8 cellular contexts compared by ENCODE assay signal in the genomic region with DNA sequence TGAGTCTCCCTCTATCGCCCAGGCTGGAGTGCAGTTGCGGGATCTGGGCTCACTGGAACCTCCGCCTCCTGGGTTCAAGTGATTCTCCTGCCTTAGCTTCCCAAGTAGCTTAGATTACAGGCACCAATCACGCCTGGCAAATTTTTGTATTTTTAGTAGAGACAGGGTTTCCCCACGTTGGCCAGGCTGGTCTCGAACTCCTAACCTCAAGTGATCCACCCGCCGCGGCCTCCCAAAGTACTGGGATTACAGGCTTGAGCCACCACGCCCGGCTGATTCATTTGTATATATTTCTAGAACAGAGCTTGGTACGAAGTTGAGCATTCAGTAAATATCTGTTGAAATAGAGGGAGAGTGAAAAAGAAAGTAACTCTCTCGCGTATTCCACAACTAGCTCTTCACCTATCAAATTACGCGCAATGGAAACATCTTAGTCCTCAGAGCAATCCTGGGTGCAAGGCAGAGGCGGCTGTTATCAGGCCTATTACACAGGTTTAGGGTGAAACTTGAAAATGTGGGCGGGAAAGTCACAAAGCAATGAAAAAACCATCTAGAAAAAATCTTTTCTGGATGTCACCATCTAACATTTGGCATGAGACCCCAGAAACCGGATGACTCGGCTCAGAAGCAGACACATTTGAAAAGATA. TPM values are rescaled to one million over a fixed set of nuclear protein-coding genes. Genes with fewer than 3 reads are reported as not detected.
DNase-seq lines count a peak whose midpoint lies in the region; ATAC-seq and TF ChIP-seq lines count a peak whose summit lies in the region.

No MANE protein-coding gene starts in this region.

- no peak for ATAC-seq in Right ventricle myocardium inferior
- ATAC-seq in left ventricle myocardium superior: no peak
- ATAC-seq in left colon: peak; percentile 27

- TF ChIP-seq CTCF in astrocyte of the spinal cord (IDR thresholded peaks at IDR 0.05; ENCODE audit: low read depth, low read length): no peak

- peak; percentile 78 for DNase-seq in Right ventricle myocardium inferior (ENCODE audit: missing footprints)
- no peak for DNase-seq in left ventricle myocardium superior
- DNase-seq in T follicular helper cell (ENCODE audit: low read depth): peak; percentile 25
- no peak for DNase-seq in astrocyte of the spinal cord (ENCODE audit: low read depth, low spot score)
- peak; percentile 49 to 59 for DNase-seq in left colon
- peak; percentile 46 to 59 (median 48) for DNase-seq in stimulated activated CD4-positive, alpha-beta T cell treated with anti-CD3 and anti-CD28 coated beads, TNF-alpha, amount 100 ng/mL, for 48 hours (ENCODE audit: low read depth in 3 of 3)
- DNase-seq in inferior parietal cortex (ENCODE audit: extremely low spot score): no peak
- no peak for DNase-seq in dermis blood vessel endothelial cell

- peak overlapping the region; percentile 69 for H3K4me3 ChIP-seq in astrocyte of the spinal cord (ENCODE audit: low read depth, low read length)

- intact Hi-C loops in Right ventricle myocardium inferior (cut with DNase I) (no loop called here), left ventricle myocardium superior (cut with micrococcal nuclease) (no loop called here), left colon (cut with DNase I, micrococcal nuclease) (no loop called here)

- in situ Hi-C loops in astrocyte of the spinal cord (cut with HindIII; ENCODE audit: low sequenced_read_pairs): no loop called here

RNA-seq across cellular contexts. Expression of gene GHITM, which starts 0.7 kb away (rescaled TPM):
- total RNA-seq in Right ventricle myocardium inferior: 383 TPM
- 425 TPM for total RNA-seq in left ventricle myocardium superior
- 100 to 1,000 TPM; 318 to 361 TPM for total RNA-seq in left colon
- total RNA-seq in dermis blood vessel endothelial cell: 192 and 193 TPM in 2 replicates

RNA-seq across cellular contexts. Expression of gene GPR15LG, which starts 35.0 kb away (rescaled TPM):
- total RNA-seq in Right ventricle myocardium inferior (not detected), left ventricle myocardium superior (not detected), left colon (100 to 1,000 TPM; 402 to 621 TPM), dermis blood vessel endothelial cell (0.47 TPM in 1 of 2 replicates, not detected in the other)

RNA-seq across cellular contexts. Expression of gene CDHR1, which starts 55.7 kb away (rescaled TPM):
- total RNA-seq in Right ventricle myocardium inferior (0.65 TPM), left ventricle myocardium superior (0.32 TPM), left colon (100 to 1,000 TPM in 1 of 2 donors, 10 to 100 TPM in 1; 63.7 to 127 TPM), dermis blood vessel endothelial cell (0.68 and 2.3 TPM in 2 replicates)

Comparison
In these comparisons a context has a peak if more than half of its experiments do, and no peak if none do; other contexts are left out.
1. DNase-seq: peak in Right ventricle myocardium inferior (single experiment), T follicular helper cell (single experiment), left colon (2 of 2) and stimulated activated CD4-positive, alpha-beta T cell treated with anti-CD3 and anti-CD28 coated beads, TNF-alpha, amount 100 ng/mL, for 48 hours (3 of 3); none in left ventricle myocardium superior (single experiment), astrocyte of the spinal cord (single experiment), inferior parietal cortex (single experiment) and dermis blood vessel endothelial cell (single experiment).
2. RNA of gene GPR15LG, which starts 35.0 kb away (total RNA-seq): 402 to 621 TPM in left colon; not detected in Right ventricle myocardium inferior (single experiment), not detected in left ventricle myocardium superior (single experiment) and 0.47 TPM in dermis blood vessel endothelial cell; every median in the first group is over 100 times any median in the second.
3. RNA of gene CDHR1, which starts 55.7 kb away (total RNA-seq): 63.7 to 127 TPM in left colon; 0.68 to 2.3 TPM in dermis blood vessel endothelial cell, 0.65 TPM in Right ventricle myocardium inferior (single experiment) and 0.32 TPM in left ventricle myocardium superior (single experiment); every median in the first group is over 10 times any median in the second.